Comparison of ENCODE assay signal across 22 cellular contexts in genomic region chr12:27151479-27151878, GRCh38.
DNase-seq lines count a peak whose midpoint lies in the region; ATAC-seq, FAIRE-seq and TF ChIP-seq lines count a peak whose summit lies in the region.
"Had no signal": no experiment of that assay in that cellular context is flagged by ENCODE, and none has a peak within 500 bp of the region (broad histone marks: within the 10 kb centered on the region; RNA-seq: fewer than 3 reads in every experiment).

No MANE protein-coding gene starts in this region.

- no peak for DNase-seq in CD4-positive, CD25-positive, alpha-beta regulatory T cell
- DNase-seq in GDM1 (lab: John Stamatoyannopoulos, UW) (peak; percentile 58), Kasumi-1 (lab: John Stamatoyannopoulos, UW) (peak; percentile 71 to 74), GM12878 (ENCODE audit: low read depth, low spot score) (no peak), RCC 7860 (ENCODE audit: low spot score) (no peak), left ventricle myocardium inferior (no peak)
- no peak for DNase-seq in stimulated activated CD4-positive, alpha-beta T cell treated with anti-CD3 and anti-CD28 coated beads, Interleukin-2, amount 100 ng/mL, for 24 hours
- DNase-seq: ACHN, Caco-2, DMS153, H7, NCI-H1092, NCI-H1436 treated with DMSO at 0.1 percent for 48 hours, NCI-H2029, NCI-H2171, NCI-H526, PC-9 had no signal

- RAD21 ChIA-PET in GM12878 (lab: Charles Lee; ENCODE audit: unreplicated experiment) = interaction anchor here (0.9 to 1.4 kb wide), 4 partner anchors 10 to 88 kb away, joined by 3 to 5 read pairs (median 3); no protein-coding TSS in a partner anchor

- WGBS in GM12878 (ENCODE audit: insufficient coverage, insufficient replicate concordance, low lambda C conversion rate, missing lambda C conversion rate) = 96% methylated on average over 3 of the region's 3 CpGs

- no peaks in the 10 kb centered on the region for H4K20me1 ChIP-seq in GM12878 (ENCODE audit: control insufficient read depth, insufficient read depth)

- H3K4me3 Mint-ChIP-seq in CD4-positive, CD25-positive, alpha-beta regulatory T cell = no peak overlapping the region
- H3K4me3 Mint-ChIP-seq: T-helper 2 cell treated with Interferon-gamma antibody and Interleukin-4, amounts not matched to agents 5 μg/mL and 100 μg/mL, for 36 hours had no signal

- no peak for TF ChIP-seq EP300 in GM12878 (IDR thresholded peaks at IDR 0.05; ENCODE audit: borderline replicate concordance in 1 of 2, control insufficient read depth in 1 of 2, low read depth in 2 of 2, low read length in 2 of 2)

- H3K27ac Mint-ChIP-seq in CD4-positive, CD25-positive, alpha-beta regulatory T cell = peak overlapping the region in 2 of 3 donors; percentile 44 to 45
- H3K27ac Mint-ChIP-seq: T-helper 2 cell treated with Interferon-gamma antibody and Interleukin-4, amounts not matched to agents 5 μg/mL and 100 μg/mL, for 36 hours had no signal

- no peak overlapping the region for H3K9ac ChIP-seq in GM12878 (ENCODE audit: control insufficient read depth, insufficient read depth, low read length)

- FAIRE-seq in GM12878 (lab: Jason Lieb, UNC) (no peak), RCC 7860 (lab: Jason Lieb, UNC) (no peak)
- FAIRE-seq: GM12892, GM18507 had no signal

- in situ Hi-C loops in GM12878 (cut with MboI) = no loop called here

- no peaks in the 10 kb centered on the region for H3K27me3 ChIP-seq in CD4-positive, CD25-positive, alpha-beta regulatory T cell (ENCODE audit: control insufficient read depth, insufficient read depth, low read length)
- H3K27me3 ChIP-seq in GM12878 (replicated peaks in 1 of 2; ENCODE audit: control insufficient read depth in 2 of 2, insufficient read depth in 2 of 2, low read length in 1 of 2) (no peaks in the 10 kb centered on the region), left ventricle myocardium inferior (ENCODE audit: low read depth) (no peaks in the 10 kb centered on the region)

- no TSS peak for BruUV-seq in GM12878 (replicated peaks; lab: Mats Ljungman, UMichigan)

- peak overlapping the region; percentile 42 for H2AFZ ChIP-seq in GM12878 (ENCODE audit: control insufficient read depth, low read depth, low read length)
- H2AFZ ChIP-seq: PC-9 had no signal

- H3K36me3 ChIP-seq in CD4-positive, CD25-positive, alpha-beta regulatory T cell (ENCODE audit: control insufficient read depth, insufficient read depth, low read length) = no peaks in the 10 kb centered on the region
- no peaks in the 10 kb centered on the region for H3K36me3 ChIP-seq in GM12878 (ENCODE audit: control insufficient read depth in 2 of 2, insufficient read depth in 2 of 2, low read length in 1 of 2)
- no peaks in the 10 kb centered on the region for H3K36me3 ChIP-seq in left ventricle myocardium inferior

- H3K4me3 ChIP-seq in CD4-positive, CD25-positive, alpha-beta regulatory T cell (ENCODE audit: low read depth, low read length) = no peak overlapping the region
- no peak overlapping the region for H3K4me3 ChIP-seq in GM12878
- no peak overlapping the region for H3K4me3 ChIP-seq in left ventricle myocardium inferior
- H3K4me3 ChIP-seq: PC-9 had no signal

- H3K36me3 Mint-ChIP-seq in CD4-positive, CD25-positive, alpha-beta regulatory T cell = no peaks in the 10 kb centered on the region
- H3K36me3 Mint-ChIP-seq: CD14-positive monocyte had no signal

- H3K4me2 ChIP-seq in GM12878 (ENCODE audit: control insufficient read depth, insufficient read depth) = no peak overlapping the region
- H3K4me2 ChIP-seq: PC-9 had no signal

- no peaks in the 10 kb centered on the region for H3K27me3 Mint-ChIP-seq in CD4-positive, CD25-positive, alpha-beta regulatory T cell

- no peaks in the 10 kb centered on the region for H3K9me3 ChIP-seq in CD4-positive, CD25-positive, alpha-beta regulatory T cell (ENCODE audit: control insufficient read depth in 2 of 2, low read length in 2 of 2)
- H3K9me3 ChIP-seq in GM12878 (replicated peaks; ENCODE audit: control insufficient read depth, insufficient read depth, low read length) (no peaks in the 10 kb centered on the region), left ventricle myocardium inferior (replicated peaks) (no peaks in the 10 kb centered on the region)
- H3K9me3 ChIP-seq: Caco-2 had no signal

- CTCF ChIA-PET in GM12878 (lab: Yijun Ruan, JAX) = interaction anchor here (0.6 to 1.4 kb wide), 6 partner anchors 9 to 155 kb away, joined by 3 to 4 read pairs (median 3); no protein-coding TSS in a partner anchor

- POLR2A ChIA-PET in GM12878 (lab: Charles Lee) = interaction anchor here (1.0 to 1.3 kb wide), 3 partner anchors 9 to 92 kb away, joined by 3 to 4 read pairs (median 3); no protein-coding TSS in a partner anchor

- ATAC-seq in CD4-positive, CD25-positive, alpha-beta regulatory T cell (ENCODE audit: low read depth in 2 of 2) = no peak
- ATAC-seq in GM12878 = no peak
- no peak for ATAC-seq in HG03439 (IDR thresholded peaks at IDR 0.05; ENCODE audit: unreplicated experiment)

- H3K4me1 ChIP-seq in CD4-positive, CD25-positive, alpha-beta regulatory T cell (ENCODE audit: control insufficient read depth, insufficient read depth, low read length, poor library complexity, severe bottlenecking) = no peaks in the 10 kb centered on the region
- H3K4me1 ChIP-seq in GM12878 (ENCODE audit: control insufficient read depth, insufficient read depth, low read length) (peaks cover 17% of the 10 kb centered on the region), left ventricle myocardium inferior (no peaks in the 10 kb centered on the region)
- H3K4me1 ChIP-seq: Caco-2 had no signal

- TF ChIP-seq CTCF in GM12878 (IDR thresholded peaks at IDR 0.05 in 2 of 3, conservative IDR thresholded peaks at IDR 0.05 in 1 of 3; ENCODE audit: control insufficient read depth in 2 of 3, extremely low read depth in 1 of 3, insufficient read depth in 1 of 3, low read depth in 3 of 3, low read length in 3 of 3) = no peak
- no peak for TF ChIP-seq CTCF in left ventricle myocardium inferior (IDR thresholded peaks at IDR 0.05; ENCODE audit: borderline replicate concordance)

- peaks cover 0 to 1% (median 0%) of the 10 kb centered on the region in 7 donors for H3K9me3 Mint-ChIP-seq in CD4-positive, CD25-positive, alpha-beta regulatory T cell
- H3K9me3 Mint-ChIP-seq: CD14-positive monocyte; T-helper 2 cell treated with Interferon-gamma antibody and Interleukin-4, amounts not matched to agents 5 μg/mL and 100 μg/mL, for 36 hours had no signal

- intact Hi-C loops in GM12878 (cut with micrococcal nuclease; ENCODE audit: unreplicated experiment) (no loop called here), left ventricle myocardium inferior (cut with micrococcal nuclease) (no loop called here)

- peaks cover 0 to 8% (median 0%) of the 10 kb centered on the region in 4 donors for H3K4me1 Mint-ChIP-seq in CD4-positive, CD25-positive, alpha-beta regulatory T cell

- SMC1A ChIA-PET in GM12878 (lab: Charles Lee; ENCODE audit: uncharacterized antibody, unreplicated experiment) = interaction anchor here (0.7 to 9.9 kb wide), 10 partner anchors 9 to 155 kb away, joined by 3 to 123 read pairs (median 4); no protein-coding TSS in a partner anchor

- no peaks in the 10 kb centered on the region for H3K79me2 ChIP-seq in GM12878 (ENCODE audit: control insufficient read depth, insufficient read depth, low read length)

- H3K27ac ChIP-seq in CD4-positive, CD25-positive, alpha-beta regulatory T cell (ENCODE audit: insufficient read depth, low read length, poor library complexity, severe bottlenecking) = no peak overlapping the region
- H3K27ac ChIP-seq in GM12878 (ENCODE audit: control insufficient read depth, insufficient read depth) = no peak overlapping the region
- H3K27ac ChIP-seq in left ventricle myocardium inferior (replicated peaks) = no peak overlapping the region
- H3K27ac ChIP-seq: PC-9 had no signal

- no peak for TF ChIP-seq POLR2A in GM12878 (IDR thresholded peaks at IDR 0.05; ENCODE audit: low read depth, low read length)

- TF ChIP-seq RAD21 in GM12878 (IDR thresholded peaks at IDR 0.05; ENCODE audit: insufficient read depth, low read depth, low read length) = no peak

TF ChIP-seq in GM12878, 131 proteins besides CTCF, POLR2A, EP300 and RAD21 (continues in another document):
- TF ChIP-seq ZBTB11 (CRISPR knock-in tag; IDR thresholded peaks at IDR 0.05) = no peak

Comparison
In these comparisons a context has a peak if more than half of its experiments do, and no peak if none do; other contexts are left out.
1. DNase-seq: peak in GDM1 (single experiment) and Kasumi-1 (2 of 2); none in CD4-positive, CD25-positive, alpha-beta regulatory T cell (0 of 3), GM12878 (single experiment), RCC 7860 (single experiment), stimulated activated CD4-positive, alpha-beta T cell treated with anti-CD3 and anti-CD28 coated beads, Interleukin-2, amount 100 ng/mL, for 24 hours (0 of 2) and left ventricle myocardium inferior (single experiment).